8 cellular contexts compared by ENCODE assay signal in genomic region chr10:103854687-103855423, GRCh38. TPM values are rescaled to one million over a fixed set of nuclear protein-coding genes. Genes with fewer than 3 reads are reported as not detected.
DNase-seq lines count a peak whose midpoint lies in the region; ATAC-seq and TF ChIP-seq lines count a peak whose summit lies in the region.

No MANE protein-coding gene starts in this region.

- 3% methylated on average over 29 of the region's 57 CpGs for WGBS in SK-N-SH (ENCODE audit: low lambda C conversion rate)
- WGBS in suprapubic skin: 0% methylated on average over 2 of the region's 57 CpGs

- H3K27me3 ChIP-seq in SK-N-SH (ENCODE audit: insufficient read depth) (no peaks in the 10 kb centered on the region), suprapubic skin (no peaks in the 10 kb centered on the region)

- H3K79me2 ChIP-seq in SK-N-SH (ENCODE audit: insufficient read depth): peaks cover 39% of the 10 kb centered on the region

- ATAC-seq in GM18502 (IDR thresholded peaks at IDR 0.05; ENCODE audit: poor library complexity, unreplicated experiment) (no peak), HG02970 (IDR thresholded peaks at IDR 0.05; ENCODE audit: low FRiP score, unreplicated experiment) (no peak)

- H2AFZ ChIP-seq in SK-N-SH (ENCODE audit: low read depth): peak overlapping the region; percentile 48

- H3K27ac ChIP-seq in SK-N-SH (ENCODE audit: low read depth in 2 of 2, low read length in 1 of 2) (peak overlapping the region; percentile 55 to 78), suprapubic skin (peak overlapping the region; percentile 79)

- peak; percentile 65 for DNase-seq in SK-N-SH
- peak; percentile 34 for DNase-seq in dermis blood vessel endothelial cell
- peak; percentile 36 for DNase-seq in medulla oblongata (ENCODE audit: extremely low spot score)
- DNase-seq in suprapubic skin (ENCODE audit: low spot score in 2 of 2): no peak
- no peak for DNase-seq in T-helper 9 cell

- POLR2A ChIA-PET in SK-N-SH (lab: Yijun Ruan, JAX): interaction anchor here (0.7 to 1.9 kb wide), 5 partner anchors 79 to 136 kb away, joined by 3 to 5 read pairs (median 4); no protein-coding TSS in a partner anchor

- peaks cover 11% of the 10 kb centered on the region for H3F3A ChIP-seq in SK-N-SH (replicated peaks; ENCODE audit: insufficient read depth)

- H3K9me3 ChIP-seq in SK-N-SH (no peaks in the 10 kb centered on the region), suprapubic skin (no peaks in the 10 kb centered on the region)

- no peaks in the 10 kb centered on the region for H4K20me1 ChIP-seq in SK-N-SH (ENCODE audit: insufficient read depth)

- peak overlapping the region; percentile 69 for H3K9ac ChIP-seq in SK-N-SH

- H3K4me1 ChIP-seq in SK-N-SH (ENCODE audit: control insufficient read depth in 1 of 2, insufficient read depth in 2 of 2, low read depth in 1 of 2, low read length in 1 of 2) (peaks cover 11 to 51% of the 10 kb centered on the region in 2 experiments; a peak in 3 of 4 replicates), suprapubic skin (peaks cover 74% of the 10 kb centered on the region)

- peak overlapping the region; percentile 83 for H3K4me2 ChIP-seq in SK-N-SH

- 0 out of 2 replicates have a peak, but pooled peaks have one; percentile 11 for TF ChIP-seq CTCF in GM12874 (IDR thresholded peaks at IDR 0.05; ENCODE audit: insufficient read depth, low read depth, low read length)
- peak; percentile 43 for TF ChIP-seq CTCF in SK-N-SH (IDR thresholded peaks at IDR 0.05)
- no peak for TF ChIP-seq CTCF in suprapubic skin (IDR thresholded peaks at IDR 0.05)

- no peak for TF ChIP-seq POLR2A in suprapubic skin (IDR thresholded peaks at IDR 0.05)

- no peaks in the 10 kb centered on the region for H3K36me3 ChIP-seq in SK-N-SH (replicated peaks in 1 of 2; ENCODE audit: control insufficient read depth in 1 of 2, insufficient read depth in 2 of 2, low read length in 1 of 2)
- no peaks in the 10 kb centered on the region for H3K36me3 ChIP-seq in suprapubic skin

- H3K4me3 ChIP-seq in SK-N-SH (ENCODE audit: low read depth in 2 of 2, low read length in 1 of 2) (peak overlapping the region; percentile 72 to 82), suprapubic skin (peak overlapping the region; percentile 73)

- no peak for TF ChIP-seq EP300 in SK-N-SH (IDR thresholded peaks at IDR 0.05; ENCODE audit: borderline replicate concordance in 1 of 2, low read depth in 1 of 2, low read length in 1 of 2)
- TF ChIP-seq EP300 in suprapubic skin (IDR thresholded peaks at IDR 0.05): no peak

- no peaks in the 10 kb centered on the region for H3K9me2 ChIP-seq in SK-N-SH

- no peak for TF ChIP-seq RAD21 in SK-N-SH (IDR thresholded peaks at IDR 0.05; ENCODE audit: low read length)

- CTCF ChIA-PET in SK-N-SH (lab: Yijun Ruan, JAX): interaction anchor here (0.9 to 9.7 kb wide), 29 partner anchors 15 to 249 kb away, joined by 3 to 169 read pairs (median 5); no protein-coding TSS in a partner anchor

TF ChIP-seq in SK-N-SH, 30 proteins besides CTCF, POLR2A, EP300 and RAD21:
- no peak for TF ChIP-seq GATA2 (CRISPR knock-in tag; IDR thresholded peaks at IDR 0.05)
- TF ChIP-seq PBX3 (IDR thresholded peaks at IDR 0.05): peak; percentile 75
- TF ChIP-seq TEAD4 (IDR thresholded peaks at IDR 0.05; ENCODE audit: borderline replicate concordance, insufficient read depth): 0 out of 2 replicates have a peak, but pooled peaks have one; percentile 8
- no peak for TF ChIP-seq JUND (IDR thresholded peaks at IDR 0.05)
- peak; percentile 54 for TF ChIP-seq MAX (IDR thresholded peaks at IDR 0.05; ENCODE audit: low read depth)
- TF ChIP-seq MXI1 (IDR thresholded peaks at IDR 0.05; ENCODE audit: low read depth, low read length): peak; percentile 6; the same call in 1 of the 2 replicates
- TF ChIP-seq NFIC (IDR thresholded peaks at IDR 0.05; ENCODE audit: borderline replicate concordance): peak; percentile 15; the same call in 1 of the 2 replicates

RNA-seq across cellular contexts. Expression of gene SH3PXD2A, which starts 0.5 kb away (rescaled TPM):
- 2.1 and 2.5 TPM in 2 replicates for polyA plus RNA-seq in SK-N-SH (2012; rRNA removed)
- polyA plus RNA-seq in SK-N-SH (2012; cell fraction: cytosol; rRNA removed): 1.7 and 2.5 TPM in 2 replicates
- polyA plus RNA-seq in SK-N-SH (2012; cell fraction: nucleus; rRNA removed): 5.5 and 5.7 TPM in 2 replicates
- 2.4 and 3.9 TPM in 2 replicates for total RNA-seq in dermis blood vessel endothelial cell
- 10 to 100 TPM; 55.7 to 71.8 (median 66.8) TPM for total RNA-seq in suprapubic skin

Comparison
In these comparisons a context has a peak if more than half of its experiments do, and no peak if none do; other contexts are left out.
1. CTCF ChIP-seq: peak in GM12874 (single experiment) and SK-N-SH (single experiment); none in suprapubic skin (0 of 2).
2. DNase-seq: peak in SK-N-SH (single experiment), dermis blood vessel endothelial cell (single experiment) and medulla oblongata (single experiment); none in suprapubic skin (0 of 2) and T-helper 9 cell (single experiment).
3. RNA of gene SH3PXD2A, which starts 0.5 kb away (total RNA-seq): 55.7 to 71.8 TPM in suprapubic skin; 2.4 to 3.9 TPM in dermis blood vessel endothelial cell; every median in the first group is over 10 times any median in the second.